9 cellular contexts compared by ENCODE assay signal in the genomic region with DNA sequence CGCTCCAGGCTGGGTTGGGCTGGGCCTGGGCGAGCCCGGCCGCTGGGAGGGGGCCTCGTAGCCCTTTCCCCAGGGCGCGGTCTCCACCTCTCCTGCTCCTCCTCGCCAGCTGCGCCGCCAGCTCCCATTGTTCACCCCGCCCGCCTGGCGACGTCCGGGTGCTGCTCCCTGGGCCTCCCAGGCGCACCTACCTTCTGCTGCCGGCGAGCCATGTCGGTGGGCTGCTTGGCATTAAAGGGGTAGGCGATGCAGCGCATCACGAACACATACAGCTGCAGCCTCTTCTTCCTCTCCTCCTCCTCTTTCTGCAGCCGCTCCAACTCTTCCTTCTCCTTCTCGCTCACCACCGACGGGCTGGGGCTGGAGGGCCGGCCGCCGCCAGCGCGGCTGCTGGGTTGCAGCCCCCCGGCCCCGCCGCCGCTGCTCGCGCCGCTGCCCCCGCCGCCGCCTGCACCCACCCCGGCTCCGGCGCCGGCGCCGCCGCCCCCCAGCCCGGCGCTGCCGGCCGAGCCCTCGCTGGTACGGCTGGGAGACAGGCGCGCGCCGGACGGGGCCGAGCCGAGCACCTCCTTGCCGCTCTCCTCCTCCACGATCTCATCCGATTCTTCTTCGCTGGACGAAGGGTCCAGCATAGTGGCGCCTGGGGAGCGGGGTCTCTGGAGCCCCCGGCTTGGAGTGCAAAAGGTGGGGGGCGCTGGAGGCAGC. TPM values are rescaled to one million over a fixed set of nuclear protein-coding genes. Genes with fewer than 3 reads are reported as not detected.
A peak's percentile ranks its signal among the peaks of the same experiment; 100 is the strongest.
DNase-seq lines count a peak whose midpoint lies in the region; ATAC-seq and TF ChIP-seq lines count a peak whose summit lies in the region.
"Had no signal": no experiment of that assay in that cellular context is flagged by ENCODE, and none has a peak within 500 bp of the region (broad histone marks: within the 10 kb centered on the region; RNA-seq: fewer than 3 reads in every experiment).

No MANE protein-coding gene starts in this region.

- peak overlapping the region; percentile 51 for H3K4me2 ChIP-seq in KMS-11

- peak overlapping the region; percentile 73 for H2AFZ ChIP-seq in KMS-11 (ENCODE audit: low read depth)

- no peaks in the 10 kb centered on the region for H3K79me2 ChIP-seq in KMS-11 (ENCODE audit: insufficient read depth, low read depth)

- no peak overlapping the region for H3K27ac ChIP-seq in KMS-11
- H3K27ac ChIP-seq in cingulate gyrus (ENCODE audit: low read depth, low read length), result peak overlapping the region; percentile 47

- H3K9me3 ChIP-seq in mucosa of descending colon, result no peaks in the 10 kb centered on the region

- no peaks in the 10 kb centered on the region for H3K27me3 ChIP-seq in KMS-11 (ENCODE audit: insufficient read depth, low read depth)

- peak overlapping the region; percentile 48 for H3K4me3 ChIP-seq in AG09309 (ENCODE audit: control insufficient read depth, low read depth, low read length)
- H3K4me3 ChIP-seq in KMS-11 (IDR thresholded peaks at IDR 0.05; ENCODE audit: insufficient read depth, low read depth, low read length), result peak overlapping the region; percentile 36
- H3K4me3 ChIP-seq in mucosa of descending colon, result peak overlapping the region; percentile 11

- ATAC-seq in mucosa of descending colon, result peak; percentile 67

- DNase-seq in AG09309 (ENCODE audit: low read depth) (no peak), mucosa of descending colon (peak in 2 of 3 donors; percentile 24 to 56), cortex of kidney (lab: John Stamatoyannopoulos, UW) (no peak), GDM1 (lab: John Stamatoyannopoulos, UW) (no peak), kidney tubule cell (ENCODE audit: low spot score) (no peak), CD1c-positive myeloid dendritic cell (ENCODE audit: extremely low spot score) (no peak)
- DNase-seq: activated CD4-positive, CD25-positive, alpha-beta regulatory T cell treated with anti-CD3 and anti-CD28 coated beads, Interleukin-2, amount 50 U/mL, for 72 hours had no signal

- H3K4me1 ChIP-seq in KMS-11 (ENCODE audit: low read depth, poor library complexity, severe bottlenecking), result no peaks in the 10 kb centered on the region
- H3K4me1 ChIP-seq in mucosa of descending colon (ENCODE audit: low read depth), result peaks cover 10% of the 10 kb centered on the region

- intact Hi-C loops in mucosa of descending colon (cut with DNase I, micrococcal nuclease), result loop anchor here in 1 of 2 donors (5.0 kb wide), 1 partner anchor 318 kb away; no protein-coding TSS in a partner anchor

- no peaks in the 10 kb centered on the region for H4K20me1 ChIP-seq in KMS-11 (ENCODE audit: insufficient read depth)

- no peak overlapping the region for H3K9ac ChIP-seq in KMS-11

- TF ChIP-seq CTCF in AG09309 (IDR thresholded peaks at IDR 0.05; ENCODE audit: control insufficient read depth, insufficient read depth, low read depth, low read length, missing control alignments) (no peak), KMS-11 (conservative IDR thresholded peaks at IDR 0.05; ENCODE audit: low read depth, low read length) (no peak), mucosa of descending colon (IDR thresholded peaks at IDR 0.05) (no peak)

- no peaks in the 10 kb centered on the region for H3K36me3 ChIP-seq in KMS-11 (ENCODE audit: insufficient read depth)
- no peaks in the 10 kb centered on the region for H3K36me3 ChIP-seq in mucosa of descending colon (ENCODE audit: low read depth)

RNA-seq across cellular contexts. Expression of a gene that starts 0.7 kb away (rescaled TPM):
- total RNA-seq in mucosa of descending colon, result 1 to 10 TPM; 3.7 to 6.2 (median 6.1) TPM

Comparison
In these comparisons a context has a peak if more than half of its experiments do, and no peak if none do; other contexts are left out.
1. DNase-seq: peak in mucosa of descending colon (2 of 3); none in AG09309 (single experiment), cortex of kidney (single experiment), GDM1 (single experiment), kidney tubule cell (single experiment) and CD1c-positive myeloid dendritic cell (single experiment).
2. Peak in every context shown above with its lines, with median percentiles within 50 percentile points of each other: H3K4me3 ChIP-seq.